Comparison of ENCODE assay signal across 18 cellular contexts in genomic region chr11:117992136-117992535, GRCh38. TPM values are rescaled to one million over a fixed set of nuclear protein-coding genes. Genes with fewer than 3 reads are reported as not detected.
DNase-seq lines count a peak whose midpoint lies in the region; ATAC-seq and TF ChIP-seq lines count a peak whose summit lies in the region.
"Had no signal": no experiment of that assay in that cellular context is flagged by ENCODE, and none has a peak within 500 bp of the region (broad histone marks: within the 10 kb centered on the region; RNA-seq: fewer than 3 reads in every experiment).

No MANE protein-coding gene starts in this region.

- peaks cover 97% of the 10 kb centered on the region for H3K36me3 Mint-ChIP-seq in activated naive CD4-positive, alpha-beta T cell treated with anti-CD3 and anti-CD28 coated beads, Interleukin-2, amount 10 ng/mL, durations not matched to agents 7 days and 5 days
- peaks cover 89% of the 10 kb centered on the region for H3K36me3 Mint-ChIP-seq in activated T-helper 1 cell treated with anti-CD3 and anti-CD28 coated beads, Interleukin-12 subunit alpha, Interleukin-12 subunit beta, Interleukin-2, Interleukin-4 antibody, amounts not matched to agents 30 ng/mL and 10 ng/mL and 1 ng/mL, durations not matched to agents 14 hours and 24 hours and 36 hours (ENCODE audit: low read depth)

- peaks cover 31% of the 10 kb centered on the region for H3K4me1 ChIP-seq in KMS-11 (ENCODE audit: low read depth, poor library complexity, severe bottlenecking)
- peaks cover 19 to 100% (median 89%) of the 10 kb centered on the region in 6 donors for H3K4me1 ChIP-seq in spleen
- H3K4me1 ChIP-seq: thyroid gland had no signal

- no peak for TF ChIP-seq CTCF in KMS-11 (conservative IDR thresholded peaks at IDR 0.05; ENCODE audit: low read depth, low read length)
- TF ChIP-seq CTCF in spleen (IDR thresholded peaks at IDR 0.05 in 8 of 11, conservative IDR thresholded peaks at IDR 0.05 in 3 of 11), result no peak

- no peak overlapping the region for H3K9ac ChIP-seq in KMS-11
- H3K9ac ChIP-seq: SK-N-SH had no signal

- ATAC-seq in HG02571 (IDR thresholded peaks at IDR 0.05; ENCODE audit: unreplicated experiment) (no peak), GM18498 (IDR thresholded peaks at IDR 0.05; ENCODE audit: unreplicated experiment) (no peak)
- ATAC-seq: left ventricle myocardium superior, Panc1 had no signal

- H3K4me2 ChIP-seq in KMS-11, result peak overlapping the region; percentile 42; the same call in 1 of the 2 replicates
- H3K4me2 ChIP-seq: SK-N-SH had no signal

- H3K9me3 Mint-ChIP-seq in activated naive CD4-positive, alpha-beta T cell treated with anti-CD3 and anti-CD28 coated beads, Interleukin-2, amount 10 ng/mL, durations not matched to agents 7 days and 5 days, result no peaks in the 10 kb centered on the region
- no peaks in the 10 kb centered on the region for H3K9me3 Mint-ChIP-seq in activated T-helper 1 cell treated with anti-CD3 and anti-CD28 coated beads, Interleukin-12 subunit alpha, Interleukin-12 subunit beta, Interleukin-2, Interleukin-4 antibody, amounts not matched to agents 30 ng/mL and 10 ng/mL and 1 ng/mL, durations not matched to agents 14 hours and 24 hours and 36 hours

- H3K27ac Mint-ChIP-seq in activated naive CD4-positive, alpha-beta T cell treated with anti-CD3 and anti-CD28 coated beads, Interleukin-2, amount 10 ng/mL, durations not matched to agents 7 days and 5 days, result peak overlapping the region; percentile 60
- peak overlapping the region; percentile 40 for H3K27ac Mint-ChIP-seq in activated T-helper 1 cell treated with anti-CD3 and anti-CD28 coated beads, Interleukin-12 subunit alpha, Interleukin-12 subunit beta, Interleukin-2, Interleukin-4 antibody, amounts not matched to agents 30 ng/mL and 10 ng/mL and 1 ng/mL, durations not matched to agents 14 hours and 24 hours and 36 hours

- WGBS in spleen, 5 donors, result 63 to 86% (median 84%) methylated on average over 4 of the region's 4 CpGs

- no peak for TF ChIP-seq POLR2A in spleen (IDR thresholded peaks at IDR 0.05)

- H3K9me3 ChIP-seq in spleen, result no peaks in the 10 kb centered on the region
- H3K9me3 ChIP-seq: esophagus squamous epithelium, SK-N-SH, thyroid gland had no signal

- peak overlapping the region; percentile 55 for H3K4me3 Mint-ChIP-seq in activated naive CD4-positive, alpha-beta T cell treated with anti-CD3 and anti-CD28 coated beads, Interleukin-2, amount 10 ng/mL, durations not matched to agents 7 days and 5 days
- peak overlapping the region; percentile 73 for H3K4me3 Mint-ChIP-seq in activated T-helper 1 cell treated with anti-CD3 and anti-CD28 coated beads, Interleukin-12 subunit alpha, Interleukin-12 subunit beta, Interleukin-2, Interleukin-4 antibody, amounts not matched to agents 30 ng/mL and 10 ng/mL and 1 ng/mL, durations not matched to agents 14 hours and 24 hours and 36 hours

- H3K4me1 Mint-ChIP-seq in activated naive CD4-positive, alpha-beta T cell treated with anti-CD3 and anti-CD28 coated beads, Interleukin-2, amount 10 ng/mL, durations not matched to agents 7 days and 5 days, result peaks cover 93% of the 10 kb centered on the region
- H3K4me1 Mint-ChIP-seq in activated T-helper 1 cell treated with anti-CD3 and anti-CD28 coated beads, Interleukin-12 subunit alpha, Interleukin-12 subunit beta, Interleukin-2, Interleukin-4 antibody, amounts not matched to agents 30 ng/mL and 10 ng/mL and 1 ng/mL, durations not matched to agents 14 hours and 24 hours and 36 hours (ENCODE audit: low read depth), result peaks cover 95% of the 10 kb centered on the region

- CTCF ChIA-PET in activated naive CD4-positive, alpha-beta T cell treated with anti-CD3 and anti-CD28 coated beads, Interleukin-2, amount 10 ng/mL, durations not matched to agents 7 days and 5 days (lab: Charles Lee), result interaction anchor here (0.8 to 1.7 kb wide), 2 partner anchors 42 to 45 kb away, joined by 3 to 4 read pairs; no protein-coding TSS in a partner anchor

- H3K27me3 ChIP-seq in KMS-11 (ENCODE audit: insufficient read depth, low read depth), result no peaks in the 10 kb centered on the region
- no peaks in the 10 kb centered on the region for H3K27me3 ChIP-seq in spleen (replicated peaks in 1 of 7)
- H3K27me3 ChIP-seq: thyroid gland had no signal

- H3K36me3 ChIP-seq in KMS-11 (ENCODE audit: insufficient read depth), result no peaks in the 10 kb centered on the region
- peaks cover 0 to 95% (median 82%) of the 10 kb centered on the region in 6 donors for H3K36me3 ChIP-seq in spleen
- H3K36me3 ChIP-seq: cardiac muscle cell, thyroid gland had no signal

- H4K20me1 ChIP-seq in KMS-11 (ENCODE audit: insufficient read depth), result no peaks in the 10 kb centered on the region

- intact Hi-C loops in activated T-helper 1 cell treated with anti-CD3 and anti-CD28 coated beads, Interleukin-12 subunit alpha, Interleukin-12 subunit beta, Interleukin-2, Interleukin-4 antibody, amounts not matched to agents 30 ng/mL and 10 ng/mL and 1 ng/mL, durations not matched to agents 14 hours and 24 hours and 36 hours (cut with micrococcal nuclease), result no loop called here
- intact Hi-C loops in spleen (cut with DNase I; ENCODE audit: low total_unique reads), result no loop called here

- DNase-seq in activated naive CD4-positive, alpha-beta T cell treated with anti-CD3 and anti-CD28 coated beads, Interleukin-2, amount 10 ng/mL, durations not matched to agents 7 days and 5 days, result no peak
- no peak for DNase-seq in activated naive CD4-positive, alpha-beta T cell treated with Interleukin-2 at 50 U/mL for 16 hours
- DNase-seq in activated T-helper 1 cell treated with anti-CD3 and anti-CD28 coated beads, Interleukin-12 subunit alpha, Interleukin-12 subunit beta, Interleukin-2, Interleukin-4 antibody, amounts not matched to agents 30 ng/mL and 10 ng/mL and 1 ng/mL, durations not matched to agents 14 hours and 24 hours and 36 hours (ENCODE audit: low spot score), result no peak
- no peak for DNase-seq in spleen
- DNase-seq in NCI-H345 treated with DMSO at 0.1 percent for 48 hours (lab: John Stamatoyannopoulos, UW; ENCODE audit: unreplicated experiment), result no peak
- DNase-seq: esophagus squamous epithelium; glutamatergic neuron; left ventricle myocardium superior; NCI-H69; SK-N-SH; stimulated activated CD4-positive, alpha-beta T cell treated with anti-CD3 and anti-CD28 coated beads, Interleukin-4, amount 100 ng/mL, for 4 hours; stimulated activated CD8-positive, alpha-beta memory T cell treated with anti-CD3 and anti-CD28 coated beads, Interleukin-4, amount 100 ng/mL, for 48 hours; thyroid gland had no signal

- H3K79me2 ChIP-seq in KMS-11 (ENCODE audit: insufficient read depth, low read depth), result no peaks in the 10 kb centered on the region

- H2AFZ ChIP-seq in KMS-11 (ENCODE audit: low read depth), result no peak overlapping the region

- no peak overlapping the region for H3K4me3 ChIP-seq in KMS-11 (IDR thresholded peaks at IDR 0.05; ENCODE audit: insufficient read depth, low read depth, low read length)
- peak overlapping the region in 4 of 8 donors; percentile 60 to 87 (median 64) for H3K4me3 ChIP-seq in spleen
- H3K4me3 ChIP-seq: cardiac muscle cell, thyroid gland had no signal

- H3K27ac ChIP-seq in KMS-11, result no peak overlapping the region
- peak overlapping the region in 5 of 8 donors; percentile 29 to 98 (median 96) for H3K27ac ChIP-seq in spleen
- H3K27ac ChIP-seq: cardiac muscle cell, thyroid gland had no signal

- no peaks in the 10 kb centered on the region for H3K27me3 Mint-ChIP-seq in activated naive CD4-positive, alpha-beta T cell treated with anti-CD3 and anti-CD28 coated beads, Interleukin-2, amount 10 ng/mL, durations not matched to agents 7 days and 5 days
- H3K27me3 Mint-ChIP-seq in activated T-helper 1 cell treated with anti-CD3 and anti-CD28 coated beads, Interleukin-12 subunit alpha, Interleukin-12 subunit beta, Interleukin-2, Interleukin-4 antibody, amounts not matched to agents 30 ng/mL and 10 ng/mL and 1 ng/mL, durations not matched to agents 14 hours and 24 hours and 36 hours (ENCODE audit: insufficient read depth), result no peaks in the 10 kb centered on the region

RNA-seq across cellular contexts. Expression of gene IL10RA, which starts 5.9 kb away (rescaled TPM):
- 87.8 and 88.3 TPM in 2 replicates for total RNA-seq in activated T-helper 1 cell treated with anti-CD3 and anti-CD28 coated beads, Interleukin-12 subunit alpha, Interleukin-12 subunit beta, Interleukin-2, Interleukin-4 antibody, amounts not matched to agents 30 ng/mL and 10 ng/mL and 1 ng/mL, durations not matched to agents 14 hours and 24 hours and 36 hours
- 100 to 1,000 TPM; 114 to 239 (median 171) TPM for total RNA-seq in spleen
- polyA plus RNA-seq in spleen, result 10 to 100 TPM; 32.9 to 39.4 (median 38.3) TPM
- total RNA-seq: cardiac muscle cell had no signal
- polyA plus RNA-seq: cardiac muscle cell, SK-N-SH had no signal
